Comparison of ENCODE assay signal across 21 cellular contexts in genomic region chr16:75389096-75389692, GRCh38. TPM values are rescaled to one million over a fixed set of nuclear protein-coding genes. Genes with fewer than 3 reads are reported as not detected.
DNase-seq lines count a peak whose midpoint lies in the region; ATAC-seq and TF ChIP-seq lines count a peak whose summit lies in the region.
"Had no signal": no experiment of that assay in that cellular context is flagged by ENCODE, and none has a peak within 500 bp of the region (broad histone marks: within the 10 kb centered on the region; RNA-seq: fewer than 3 reads in every experiment).

No MANE protein-coding gene starts in this region.

- TF ChIP-seq CTCF in MCF 10A (IDR thresholded peaks at IDR 0.05; ENCODE audit: unreplicated experiment) (no peak), mammary epithelial cell (conservative IDR thresholded peaks at IDR 0.05 in 1 of 2, IDR thresholded peaks at IDR 0.05 in 1 of 2; ENCODE audit: extremely low read depth in 1 of 2, insufficient read depth in 1 of 2, low read depth in 1 of 2, low read length in 2 of 2) (no peak), adrenal gland (IDR thresholded peaks at IDR 0.05) (no peak), upper lobe of right lung (IDR thresholded peaks at IDR 0.05) (no peak)

- dilution Hi-C loops in mammary epithelial cell (cut with HindIII; ENCODE audit: low sequenced_read_pairs): loop anchor here (5.0 kb wide), 1 partner anchor 152 kb away; no protein-coding TSS in a partner anchor

- H3K4me3 ChIP-seq in mammary epithelial cell (replicated peaks in 1 of 3; ENCODE audit: insufficient read depth in 1 of 3, low read depth in 2 of 3, low read length in 3 of 3) (no peak overlapping the region), adrenal gland (no peak overlapping the region), mesenchymal stem cell (ENCODE audit: insufficient read depth in 1 of 2, low read depth in 1 of 2, low read length in 2 of 2) (no peak overlapping the region), upper lobe of right lung (no peak overlapping the region)
- H3K4me3 ChIP-seq: HAP-1, lower lobe of right lung had no signal

- H3K14ac ChIP-seq in mesenchymal stem cell (ENCODE audit: low read length in 2 of 2): no peak overlapping the region

- H3K4me3 Mint-ChIP-seq in MCF 10A (ENCODE audit: unreplicated experiment): no peak overlapping the region

- H3K9me3 Mint-ChIP-seq in MCF 10A (ENCODE audit: unreplicated experiment): no peaks in the 10 kb centered on the region

- H2BK12ac ChIP-seq in mesenchymal stem cell (ENCODE audit: low read length in 2 of 2): no peak overlapping the region

- H3K36me3 Mint-ChIP-seq in MCF 10A (ENCODE audit: insufficient read depth, unreplicated experiment): peaks cover 30% of the 10 kb centered on the region

- H4K20me1 ChIP-seq in mammary epithelial cell (ENCODE audit: insufficient read depth, low read length): no peaks in the 10 kb centered on the region

- in situ Hi-C loops in mammary epithelial cell (cut with MboI; ENCODE audit: low sequenced_read_pairs in 2 of 2): loop anchor here in 1 of 2 donors (5.0 kb wide), 1 partner anchor 142 kb away; no protein-coding TSS in a partner anchor

- H3K4me1 ChIP-seq in mammary epithelial cell (ENCODE audit: insufficient read depth, low read length): no peaks in the 10 kb centered on the region
- H3K4me1 ChIP-seq in adrenal gland (replicated peaks in 1 of 2): peaks cover 4 to 27% of the 10 kb centered on the region in 2 donors
- H3K4me1 ChIP-seq in mesenchymal stem cell (ENCODE audit: control insufficient read depth, insufficient read depth, low read depth, low read length): peaks cover 2% of the 10 kb centered on the region
- H3K4me1 ChIP-seq in upper lobe of right lung: peaks cover 13% of the 10 kb centered on the region
- H3K4me1 ChIP-seq: HAP-1 had no signal

- BruUV-seq in MCF 10A (replicated peaks; lab: Mats Ljungman, UMichigan) (no TSS peak), mammary epithelial cell (replicated peaks; lab: Mats Ljungman, UMichigan) (no TSS peak)

- no peak overlapping the region for H2AFZ ChIP-seq in mammary epithelial cell (ENCODE audit: low read depth, low read length)
- no peak overlapping the region for H2AFZ ChIP-seq in mesenchymal stem cell (ENCODE audit: low read depth, low read length)

- H3K4me1 Mint-ChIP-seq in MCF 10A (ENCODE audit: insufficient read depth, unreplicated experiment): peaks cover 12% of the 10 kb centered on the region

- no peak overlapping the region for H3K9ac ChIP-seq in mammary epithelial cell (ENCODE audit: insufficient read depth, low read length)
- H3K9ac ChIP-seq in mesenchymal stem cell (ENCODE audit: low read length): no peak overlapping the region

- H3K36me3 ChIP-seq in mammary epithelial cell (ENCODE audit: insufficient read depth, low read length) (peaks cover 10% of the 10 kb centered on the region), adrenal gland (replicated peaks in 1 of 2) (peaks cover 0 to 18% of the 10 kb centered on the region in 2 donors), mesenchymal stem cell (ENCODE audit: control insufficient read depth in 1 of 2, insufficient read depth in 2 of 2, low read depth in 1 of 2, low read length in 2 of 2) (peaks cover 12 to 53% of the 10 kb centered on the region in 2 experiments), upper lobe of right lung (peaks cover 18% of the 10 kb centered on the region)

- peaks cover 20% of the 10 kb centered on the region for H3K79me1 ChIP-seq in mesenchymal stem cell (replicated peaks; ENCODE audit: low read length, poor library complexity, severe bottlenecking)

- no peak overlapping the region for H4K91ac ChIP-seq in mesenchymal stem cell (ENCODE audit: low read length)

- no peak overlapping the region for H2BK120ac ChIP-seq in mesenchymal stem cell (ENCODE audit: low read depth, low read length)

- H2BK15ac ChIP-seq in mesenchymal stem cell (ENCODE audit: low read depth, poor library complexity, severe bottlenecking): no peak overlapping the region

- TF ChIP-seq POLR2A in adrenal gland (IDR thresholded peaks at IDR 0.05): no peak

- CTCF ChIA-PET in MCF 10A (lab: Yijun Ruan, JAX) (interaction anchor here (1.0 to 7.5 kb wide), 6 partner anchors 9 to 190 kb away, joined by 3 to 81 read pairs (median 16); no protein-coding TSS in a partner anchor), mammary epithelial cell (lab: Charles Lee; ENCODE audit: low non-redundant PET) (no interaction called here)

- 93% methylated on average over 2 of the region's 2 CpGs for WGBS in mammary epithelial cell (ENCODE audit: low coverage, missing lambda C conversion rate)
- 81 to 92% (median 85%) methylated on average over 2 of the region's 2 CpGs for WGBS in adrenal gland, 4 donors
- 70% methylated on average over 2 of the region's 2 CpGs for WGBS in mesenchymal stem cell

- DNase-seq in MCF 10A (ENCODE audit: unreplicated experiment) (no peak), mammary epithelial cell (no peak), adrenal gland (no peak), mesenchymal stem cell (peak; percentile 66), upper lobe of right lung (no peak), foreskin melanocyte (no peak), germinal center (ENCODE audit: low spot score) (no peak), NCI-H1417 treated with DMSO at 0.1 percent for 48 hours (lab: John Stamatoyannopoulos, UW) (no peak)
- DNase-seq: ACHN; activated naive CD4-positive, alpha-beta T cell treated with anti-CD3 and anti-CD28 coated beads, Interleukin-2, amount 50 U/mL, for 16 hours; Calu3; foreskin fibroblast; lower lobe of right lung; NCI-H1092; NCI-H1930; NCI-H226; stimulated activated CD8-positive, alpha-beta memory T cell treated with anti-CD3 and anti-CD28 coated beads, Interleukin-4, amount 100 ng/mL, for 48 hours; T1000 had no signal

- H3K27ac ChIP-seq in mammary epithelial cell (ENCODE audit: insufficient read depth, low read depth, low read length): no peak overlapping the region
- H3K27ac ChIP-seq in adrenal gland: peak overlapping the region in 3 of 5 donors; percentile 2 to 66 (median 15)
- no peak overlapping the region for H3K27ac ChIP-seq in mesenchymal stem cell (ENCODE audit: low read length, poor library complexity, severe bottlenecking)
- H3K27ac ChIP-seq in upper lobe of right lung: peak overlapping the region; percentile 32
- H3K27ac ChIP-seq: epithelial cell of prostate, lower lobe of right lung, neutrophil had no signal

- POLR2A ChIA-PET in MCF 10A (lab: Yijun Ruan, JAX): interaction anchor here (0.7 kb wide), 1 partner anchor 162 kb away, joined by 3 read pairs; no protein-coding TSS in a partner anchor

- no peak overlapping the region for H2AK5ac ChIP-seq in mesenchymal stem cell (ENCODE audit: low read length, severe bottlenecking)

- H3K27me3 ChIP-seq in mammary epithelial cell (ENCODE audit: insufficient read depth, low read length) (no peaks in the 10 kb centered on the region), adrenal gland (no peaks in the 10 kb centered on the region), mesenchymal stem cell (ENCODE audit: control insufficient read depth in 1 of 2, insufficient read depth in 1 of 2, low read length in 2 of 2) (no peaks in the 10 kb centered on the region), upper lobe of right lung (no peaks in the 10 kb centered on the region)
- H3K27me3 ChIP-seq: neutrophil had no signal

- H3K18ac ChIP-seq in mesenchymal stem cell (ENCODE audit: low read depth in 1 of 2, low read length in 2 of 2): peak overlapping the region in 1 of 2 experiments; percentile 90

- no peak overlapping the region for H2BK5ac ChIP-seq in mesenchymal stem cell (ENCODE audit: low read depth, low read length, poor library complexity, severe bottlenecking)

- peak overlapping the region; percentile 35 for H3K27ac Mint-ChIP-seq in MCF 10A (ENCODE audit: low read depth, unreplicated experiment)

- intact Hi-C loops in MCF 10A (cut with micrococcal nuclease): no loop called here
- intact Hi-C loops in mammary epithelial cell (cut with micrococcal nuclease): no loop called here
- intact Hi-C loops in adrenal gland (cut with DNase I): loop anchor here in 1 of 2 donors (5.0 kb wide), 1 partner anchor 152 kb away; no protein-coding TSS in a partner anchor
- intact Hi-C loops in upper lobe of right lung (cut with DNase I): loop anchor here (5.0 kb wide), 1 partner anchor 162 kb away; no protein-coding TSS in a partner anchor

- no peaks in the 10 kb centered on the region for H3K27me3 Mint-ChIP-seq in MCF 10A (ENCODE audit: insufficient read depth, unreplicated experiment)

- H3K23ac ChIP-seq in mesenchymal stem cell (ENCODE audit: low read length in 2 of 2): no peak overlapping the region

- H3K4ac ChIP-seq in mesenchymal stem cell (ENCODE audit: low read depth in 1 of 2, low read length in 2 of 2): peak overlapping the region in 1 of 2 experiments; percentile 49

- no peak overlapping the region for H3K4me2 ChIP-seq in mammary epithelial cell (ENCODE audit: insufficient read depth, low read depth, low read length)
- H3K4me2 ChIP-seq in mesenchymal stem cell (ENCODE audit: low read length, poor library complexity, severe bottlenecking): no peak overlapping the region

- ATAC-seq in upper lobe of right lung: no peak
- ATAC-seq: lower lobe of right lung had no signal

- no peaks in the 10 kb centered on the region for H3K79me2 ChIP-seq in mammary epithelial cell (ENCODE audit: insufficient read depth, low read length)

- H4K8ac ChIP-seq in mesenchymal stem cell (ENCODE audit: low read length): no peak overlapping the region

- H3K9me3 ChIP-seq in mammary epithelial cell (replicated peaks; ENCODE audit: insufficient read depth, low read length): no peaks in the 10 kb centered on the region
- H3K9me3 ChIP-seq in adrenal gland (replicated peaks in 1 of 3): no peaks in the 10 kb centered on the region
- no peaks in the 10 kb centered on the region for H3K9me3 ChIP-seq in mesenchymal stem cell (ENCODE audit: control insufficient read depth, low read length)
- no peaks in the 10 kb centered on the region for H3K9me3 ChIP-seq in upper lobe of right lung
- H3K9me3 ChIP-seq: HAP-1, lower lobe of right lung, neutrophil had no signal

RNA-seq across cellular contexts. Expression of gene CFDP1, which starts 44.1 kb away (rescaled TPM):
- total RNA-seq in MCF 10A (2022): 41.3 and 44.7 TPM in 2 replicates
- 10 to 100 TPM; 18.0 to 35.9 TPM for total RNA-seq in mammary epithelial cell
- polyA plus RNA-seq in mammary epithelial cell: 18.1 TPM
- 44.1 TPM for polyA minus RNA-seq in mammary epithelial cell
- 10 to 100 TPM; 40.6 to 95.0 (median 51.3) TPM for total RNA-seq in adrenal gland
- polyA plus RNA-seq in adrenal gland: 100 to 1,000 TPM in 1 of 3 donors, 10 to 100 TPM in 2; 61.0 to 121 (median 83.4) TPM
- polyA plus RNA-seq in mesenchymal stem cell (2013, experiment 1 of 2): 112 TPM
- 112 TPM for polyA plus RNA-seq in mesenchymal stem cell (2013, experiment 2 of 2)
- 49.0 TPM for total RNA-seq in upper lobe of right lung

Comparison
In these comparisons a context has a peak if more than half of its experiments do, and no peak if none do; other contexts are left out.
1. H3K27ac ChIP-seq: peak in adrenal gland (3 of 5) and upper lobe of right lung (single experiment); none in mammary epithelial cell (single experiment) and mesenchymal stem cell (single experiment).